Comparison of ENCODE assay signal across 9 cellular contexts in genomic region chr7:150322114-150322832, GRCh38. TPM values are rescaled to one million over a fixed set of nuclear protein-coding genes. Genes with fewer than 3 reads are reported as not detected.
DNase-seq lines count a peak whose midpoint lies in the region; ATAC-seq, FAIRE-seq and TF ChIP-seq lines count a peak whose summit lies in the region.
"Had no signal": no experiment of that assay in that cellular context is flagged by ENCODE, and none has a peak within 500 bp of the region (broad histone marks: within the 10 kb centered on the region; RNA-seq: fewer than 3 reads in every experiment).

No MANE protein-coding gene starts in this region.

- H3K9ac ChIP-seq in GM12878 (ENCODE audit: control insufficient read depth, insufficient read depth, low read length) = peak overlapping the region; percentile 99

- no peak for TF ChIP-seq RAD21 in GM12878 (IDR thresholded peaks at IDR 0.05; ENCODE audit: insufficient read depth, low read depth, low read length)

- no peak for TF ChIP-seq CTCF in cardiac muscle cell (IDR thresholded peaks at IDR 0.05; ENCODE audit: low read depth, low read length)
- TF ChIP-seq CTCF in RWPE2 (IDR thresholded peaks at IDR 0.05; ENCODE audit: poor library complexity, severe bottlenecking) = no peak
- TF ChIP-seq CTCF in GM12878 (IDR thresholded peaks at IDR 0.05 in 2 of 3, conservative IDR thresholded peaks at IDR 0.05 in 1 of 3; ENCODE audit: control insufficient read depth in 2 of 3, extremely low read depth in 1 of 3, insufficient read depth in 1 of 3, low read depth in 3 of 3, low read length in 3 of 3) = no peak
- TF ChIP-seq CTCF in type B pancreatic cell (conservative IDR thresholded peaks at IDR 0.05) = no peak
- TF ChIP-seq CTCF in GM13977 (IDR thresholded peaks at IDR 0.05; ENCODE audit: extremely low read depth, insufficient read depth, missing control alignments) = no peak

- H3K27ac Mint-ChIP-seq in naive B cell (peak overlapping the region; percentile 80 to 96 (median 91)), type B pancreatic cell (peak overlapping the region; percentile 91)

- no peak for TF ChIP-seq EP300 in GM12878 (IDR thresholded peaks at IDR 0.05; ENCODE audit: borderline replicate concordance in 1 of 2, control insufficient read depth in 1 of 2, low read depth in 2 of 2, low read length in 2 of 2)

- peak overlapping the region; percentile 91 to 97 (median 94) for H3K4me3 Mint-ChIP-seq in naive B cell
- H3K4me3 Mint-ChIP-seq in type B pancreatic cell = peak overlapping the region; percentile 89

- H3K4me3 ChIP-seq in cardiac muscle cell = peak overlapping the region; percentile 45
- peak overlapping the region; percentile 83 for H3K4me3 ChIP-seq in RWPE2 (ENCODE audit: severe bottlenecking)
- peak overlapping the region; percentile 78 for H3K4me3 ChIP-seq in GM12878

- SMC1A ChIA-PET in GM12878 (lab: Charles Lee; ENCODE audit: uncharacterized antibody, unreplicated experiment) = interaction anchor here (1.3 to 3.4 kb wide), 4 partner anchors 9 to 111 kb away, joined by 3 to 9 read pairs (median 6); no protein-coding TSS in a partner anchor

- H3K4me1 ChIP-seq in cardiac muscle cell (ENCODE audit: low read depth) (no peaks in the 10 kb centered on the region), RWPE2 (ENCODE audit: insufficient read depth, poor library complexity, severe bottlenecking) (peaks cover 7% of the 10 kb centered on the region), GM12878 (ENCODE audit: control insufficient read depth, insufficient read depth, low read length) (peaks cover 13% of the 10 kb centered on the region; the same call in 1 of the 2 replicates)

- intact Hi-C loops in Right ventricle myocardium inferior (cut with DNase I) (loop anchor here (2.0 kb wide), 1 partner anchor 47 kb away; the partner anchor contains the start of gene REPIN1), GM12878 (cut with micrococcal nuclease; ENCODE audit: unreplicated experiment) (loop anchor here (2.0 to 5.0 kb wide), 2 partner anchors 35 to 47 kb away; partner anchors contain the start of gene REPIN1)

- H3K4me2 ChIP-seq in GM12878 (ENCODE audit: control insufficient read depth, insufficient read depth) = peak overlapping the region; percentile 100

- no peaks in the 10 kb centered on the region for H3K27me3 Mint-ChIP-seq in naive B cell
- no peaks in the 10 kb centered on the region for H3K27me3 Mint-ChIP-seq in type B pancreatic cell

- no peaks in the 10 kb centered on the region for H4K20me1 ChIP-seq in GM12878 (ENCODE audit: control insufficient read depth, insufficient read depth)

- CTCF ChIA-PET in GM12878 (lab: Yijun Ruan, JAX) = interaction anchor here (0.6 to 2.2 kb wide), 4 partner anchors 34 to 101 kb away, joined by 3 to 16 read pairs (median 6); a partner anchor contains a TSS

- no TSS peak for BruUV-seq in GM12878 (replicated peaks; lab: Mats Ljungman, UMichigan)

- H3K9me3 ChIP-seq in cardiac muscle cell (ENCODE audit: low read depth) (no peaks in the 10 kb centered on the region), RWPE2 (ENCODE audit: severe bottlenecking) (no peaks in the 10 kb centered on the region), GM12878 (replicated peaks; ENCODE audit: control insufficient read depth, insufficient read depth, low read length) (no peaks in the 10 kb centered on the region)

- H2AFZ ChIP-seq in GM12878 (ENCODE audit: control insufficient read depth, low read depth, low read length) = peak overlapping the region; percentile 92

- 8% methylated on average over 4 of the region's 4 CpGs for WGBS in GM12878 (ENCODE audit: insufficient coverage, insufficient replicate concordance, low lambda C conversion rate, missing lambda C conversion rate)

- DNase-seq in cardiac muscle cell (ENCODE audit: low read depth in 1 of 2, low spot score in 1 of 2) = no peak
- DNase-seq in Right ventricle myocardium inferior (ENCODE audit: missing footprints) = no peak
- no peak for DNase-seq in RWPE2 (ENCODE audit: low spot score)
- DNase-seq in GM12878 (ENCODE audit: low read depth, low spot score) = no peak
- no peak for DNase-seq in naive B cell
- DNase-seq in type B pancreatic cell (ENCODE audit: extremely low spot score, unreplicated experiment) = no peak
- DNase-seq in pons (ENCODE audit: low spot score) = no peak
- DNase-seq in GM13977 (ENCODE audit: low spot score) = no peak

- in situ Hi-C loops in GM12878 (cut with MboI) = no loop called here
- in situ Hi-C loops in GM13977 (cut with MboI; ENCODE audit: low pct_unique_long_range_greater_than_20kb, low sequenced_read_pairs, unreplicated experiment) = no loop called here

- H3K36me3 ChIP-seq in cardiac muscle cell (no peaks in the 10 kb centered on the region), RWPE2 (ENCODE audit: low read depth) (peaks cover 18% of the 10 kb centered on the region), GM12878 (ENCODE audit: control insufficient read depth in 2 of 2, insufficient read depth in 2 of 2, low read length in 1 of 2) (peaks cover 2 to 7% of the 10 kb centered on the region in 2 experiments; a peak in 3 of 4 replicates)

- FAIRE-seq in GM12878 (lab: Jason Lieb, UNC) = peak; percentile 84
- FAIRE-seq: G401.6 had no signal

- ATAC-seq in Right ventricle myocardium inferior = no peak
- no peak for ATAC-seq in RWPE2 (ENCODE audit: low read depth)
- ATAC-seq in GM12878 = peak; percentile 68
- no peak for ATAC-seq in naive B cell (ENCODE audit: low read depth in 2 of 2)

- H3K27me3 ChIP-seq in cardiac muscle cell (no peaks in the 10 kb centered on the region), RWPE2 (ENCODE audit: insufficient read depth, poor library complexity, severe bottlenecking) (no peaks in the 10 kb centered on the region), GM12878 (replicated peaks in 1 of 2; ENCODE audit: control insufficient read depth in 2 of 2, insufficient read depth in 2 of 2, low read length in 1 of 2) (no peaks in the 10 kb centered on the region)

- H3K9me3 Mint-ChIP-seq in naive B cell (no peaks in the 10 kb centered on the region), type B pancreatic cell (no peaks in the 10 kb centered on the region)

- RAD21 ChIA-PET in GM12878 (lab: Charles Lee; ENCODE audit: unreplicated experiment) = interaction anchor here (1.7 kb wide), 1 partner anchor 84 kb away, joined by 4 read pairs; a partner anchor contains a TSS

- H3K36me3 Mint-ChIP-seq in naive B cell (no peaks in the 10 kb centered on the region), type B pancreatic cell (peaks cover 12% of the 10 kb centered on the region)

- H3K27ac ChIP-seq in cardiac muscle cell (no peak overlapping the region), RWPE2 (ENCODE audit: poor library complexity, severe bottlenecking) (peak overlapping the region; percentile 58), GM12878 (ENCODE audit: control insufficient read depth, insufficient read depth) (peak overlapping the region; percentile 99)

- POLR2A ChIA-PET in GM12878 (lab: Charles Lee) = interaction anchor here (1.1 to 2.6 kb wide), 6 partner anchors 44 to 111 kb away, joined by 3 to 9 read pairs (median 8); no protein-coding TSS in a partner anchor

- TF ChIP-seq POLR2A in GM12878 (IDR thresholded peaks at IDR 0.05; ENCODE audit: low read depth, low read length) = no peak

- peaks cover 36% of the 10 kb centered on the region for H3K79me2 ChIP-seq in GM12878 (ENCODE audit: control insufficient read depth, insufficient read depth, low read length)

- H3K4me1 Mint-ChIP-seq in naive B cell = peaks cover 36 to 47% (median 46%) of the 10 kb centered on the region in 3 donors
- peaks cover 25% of the 10 kb centered on the region for H3K4me1 Mint-ChIP-seq in type B pancreatic cell (ENCODE audit: unreplicated experiment)

RNA-seq across cellular contexts. Expression of gene LRRC61, which starts 0.9 kb away (rescaled TPM):
- total RNA-seq in cardiac muscle cell (34.0 and 34.5 TPM in 2 replicates), Right ventricle myocardium inferior (4.7 TPM), GM12878 (2014; rRNA removed) (26.9 and 32.6 TPM in 2 replicates), GM12878 (2014; rRNA removed; fragmentation: Illumina TruSeq; extraction: Trizol) (6.9 and 9.2 TPM in 2 replicates), GM12878 (2021) (28.9 and 31.1 TPM in 2 replicates), type B pancreatic cell (ENCODE audit: low replicate concordance) (13.0 and 17.7 TPM in 2 replicates)
- polyA plus RNA-seq in cardiac muscle cell (30.0 and 31.4 TPM in 2 replicates), GM12878 (2011; rRNA removed) (9.6 and 16.3 TPM in 2 replicates), GM12878 (2014; fragmentation: Illumina TruSeq; extraction: Trizol) (3.6 and 5.9 TPM in 2 replicates), GM12878 (2014; fragmentation: Nextera tagmentation; extraction: Ambion mirVana) (1 to 10 TPM; 1.4 to 2.5 TPM), GM12878 (2014; rRNA removed) (27.3 and 32.4 TPM in 2 replicates), GM12878 (2016; fragmentation: Nextera tagmentation; extraction: Ambion mirVana) (10 to 100 TPM; 44.9 to 54.2 TPM), naive B cell (ENCODE audit: low read depth in 6 of 6) (10 to 100 TPM; 15.2 to 28.6 (median 25.4) TPM)
- 16.2 and 18.9 TPM in 2 replicates for total RNA-seq in GM12878 (2013; cell fraction: nucleolus; rRNA removed)
- polyA plus RNA-seq in GM12878 (2011; ENCODE audit: low read depth) = 6.5 TPM
- polyA plus RNA-seq in GM12878 (2011; cell fraction: cytosol; rRNA removed) = 34.0 and 39.8 TPM in 2 replicates
- polyA plus RNA-seq in GM12878 (2011; cell fraction: nucleus; rRNA removed) = 16.1 and 23.6 TPM in 2 replicates
- 14.1 and 17.4 TPM in 2 replicates for polyA plus RNA-seq in GM12878 (2012)
- 19.7 and 23.8 TPM in 2 replicates for polyA minus RNA-seq in GM12878 (2011; rRNA and poly(A)+ RNA removed)
- 18.7 and 22.9 TPM in 2 replicates for polyA minus RNA-seq in GM12878 (2011; cell fraction: cytosol; rRNA and poly(A)+ RNA removed)
- polyA minus RNA-seq in GM12878 (2011; cell fraction: nucleus; rRNA and poly(A)+ RNA removed) = 5.9 and 13.7 TPM in 2 replicates

RNA-seq across cellular contexts. Expression of gene ACTR3C, which starts 1.1 kb away (rescaled TPM):
- total RNA-seq in cardiac muscle cell (1.5 and 4.8 TPM in 2 replicates), Right ventricle myocardium inferior (5.7 TPM), GM12878 (2014; rRNA removed) (8.6 and 8.9 TPM in 2 replicates), GM12878 (2014; rRNA removed; fragmentation: Illumina TruSeq; extraction: Trizol) (6.1 and 6.3 TPM in 2 replicates), GM12878 (2021) (3.5 and 6.5 TPM in 2 replicates), type B pancreatic cell (ENCODE audit: low replicate concordance) (4.8 and 8.7 TPM in 2 replicates)
- polyA plus RNA-seq in cardiac muscle cell (2.2 and 2.4 TPM in 2 replicates), GM12878 (2011; rRNA removed) (7.4 and 8.6 TPM in 2 replicates), GM12878 (2014; fragmentation: Illumina TruSeq; extraction: Trizol) (3.3 and 3.4 TPM in 2 replicates), GM12878 (2014; fragmentation: Nextera tagmentation; extraction: Ambion mirVana) (1 to 10 TPM; 2.0 to 2.7 TPM), GM12878 (2014; rRNA removed) (5.3 and 5.6 TPM in 2 replicates), GM12878 (2016; fragmentation: Nextera tagmentation; extraction: Ambion mirVana) (10 to 100 TPM in 1 of 2 experiments, 1 to 10 TPM in 1; 6.6 to 10.2 TPM), naive B cell (ENCODE audit: low read depth in 6 of 6) (1 to 10 TPM in 5 of 6 donors, not detected in 1; 1.3 to 7.6 (median 6.2) TPM)
- total RNA-seq in GM12878 (2013; cell fraction: nucleolus; rRNA removed) = 55.8 and 61.6 TPM in 2 replicates
- polyA plus RNA-seq in GM12878 (2011; ENCODE audit: low read depth) = 2.2 TPM
- 3.3 and 4.1 TPM in 2 replicates for polyA plus RNA-seq in GM12878 (2011; cell fraction: cytosol; rRNA removed)
- 11.1 and 14.7 TPM in 2 replicates for polyA plus RNA-seq in GM12878 (2011; cell fraction: nucleus; rRNA removed)
- 1.7 and 2.2 TPM in 2 replicates for polyA plus RNA-seq in GM12878 (2012)
- 21.7 and 27.0 TPM in 2 replicates for polyA minus RNA-seq in GM12878 (2011; rRNA and poly(A)+ RNA removed)
- 8.3 and 8.6 TPM in 2 replicates for polyA minus RNA-seq in GM12878 (2011; cell fraction: cytosol; rRNA and poly(A)+ RNA removed)
- 69.0 and 127 TPM in 2 replicates for polyA minus RNA-seq in GM12878 (2011; cell fraction: nucleus; rRNA and poly(A)+ RNA removed)

RNA-seq across cellular contexts. Expression of gene RARRES2, which starts 19.2 kb away (rescaled TPM):
- 4.2 and 5.5 TPM in 2 replicates for total RNA-seq in cardiac muscle cell
- polyA plus RNA-seq in cardiac muscle cell = 5.7 and 8.3 TPM in 2 replicates
- total RNA-seq in Right ventricle myocardium inferior = 32.6 TPM
- not detected in 2 replicates for total RNA-seq in GM12878 (2013; cell fraction: nucleolus; rRNA removed)
- total RNA-seq in GM12878 (2014; rRNA removed) = 0.23 and 0.33 TPM in 2 replicates
- total RNA-seq in GM12878 (2014; rRNA removed; fragmentation: Illumina TruSeq; extraction: Trizol) = not detected in 2 replicates
- 0.96 and 2.2 TPM in 2 replicates for total RNA-seq in GM12878 (2021)
- polyA plus RNA-seq in GM12878 (2011; ENCODE audit: low read depth) = 1.8 TPM
- polyA plus RNA-seq in GM12878 (2011; rRNA removed) = not detected in 2 replicates
- polyA plus RNA-seq in GM12878 (2011; cell fraction: cytosol; rRNA removed) = not detected in 2 replicates
- polyA plus RNA-seq in GM12878 (2011; cell fraction: nucleus; rRNA removed) = not detected in 2 replicates
- polyA plus RNA-seq in GM12878 (2012) = 1.9 and 2.2 TPM in 2 replicates
- 0.29 TPM in 1 of 2 replicates, not detected in the other for polyA plus RNA-seq in GM12878 (2014; fragmentation: Illumina TruSeq; extraction: Trizol)
- polyA plus RNA-seq in GM12878 (2014; fragmentation: Nextera tagmentation; extraction: Ambion mirVana) = under 1 TPM in 1 of 2 experiments, not detected in 1; 0.13 TPM
- 0.18 and 0.41 TPM in 2 replicates for polyA plus RNA-seq in GM12878 (2014; rRNA removed)
- polyA plus RNA-seq in GM12878 (2016; fragmentation: Nextera tagmentation; extraction: Ambion mirVana) = under 1 TPM; 0.40 to 1.00 TPM
- polyA minus RNA-seq in GM12878 (2011; rRNA and poly(A)+ RNA removed) = not detected in 2 replicates
- not detected in 2 replicates for polyA minus RNA-seq in GM12878 (2011; cell fraction: cytosol; rRNA and poly(A)+ RNA removed)
- polyA minus RNA-seq in GM12878 (2011; cell fraction: nucleus; rRNA and poly(A)+ RNA removed) = not detected in 2 replicates
- polyA plus RNA-seq in naive B cell (ENCODE audit: low read depth in 6 of 6) = not detected
- total RNA-seq in type B pancreatic cell (ENCODE audit: low replicate concordance) = 16.3 and 109 TPM in 2 replicates

RNA-seq across cellular contexts. Expression of gene REPIN1, which starts 46.3 kb away (rescaled TPM):
- 222 and 270 TPM in 2 replicates for total RNA-seq in cardiac muscle cell
- 185 and 224 TPM in 2 replicates for polyA plus RNA-seq in cardiac muscle cell
- total RNA-seq in Right ventricle myocardium inferior = 111 TPM
- 152 and 192 TPM in 2 replicates for total RNA-seq in GM12878 (2013; cell fraction: nucleolus; rRNA removed)
- 111 and 122 TPM in 2 replicates for total RNA-seq in GM12878 (2014; rRNA removed)
- total RNA-seq in GM12878 (2014; rRNA removed; fragmentation: Illumina TruSeq; extraction: Trizol) = 32.1 and 38.7 TPM in 2 replicates
- total RNA-seq in GM12878 (2021) = 161 and 172 TPM in 2 replicates
- 43.7 TPM for polyA plus RNA-seq in GM12878 (2011; ENCODE audit: low read depth)
- 56.3 and 88.0 TPM in 2 replicates for polyA plus RNA-seq in GM12878 (2011; rRNA removed)
- polyA plus RNA-seq in GM12878 (2011; cell fraction: cytosol; rRNA removed) = 135 and 158 TPM in 2 replicates
- 309 and 343 TPM in 2 replicates for polyA plus RNA-seq in GM12878 (2011; cell fraction: nucleus; rRNA removed)
- polyA plus RNA-seq in GM12878 (2012) = 96.5 and 107 TPM in 2 replicates
- 22.3 and 47.3 TPM in 2 replicates for polyA plus RNA-seq in GM12878 (2014; fragmentation: Illumina TruSeq; extraction: Trizol)
- 10 to 100 TPM in 1 of 2 experiments, 1 to 10 TPM in 1; 5.1 to 12.6 TPM for polyA plus RNA-seq in GM12878 (2014; fragmentation: Nextera tagmentation; extraction: Ambion mirVana)
- 139 and 159 TPM in 2 replicates for polyA plus RNA-seq in GM12878 (2014; rRNA removed)
- polyA plus RNA-seq in GM12878 (2016; fragmentation: Nextera tagmentation; extraction: Ambion mirVana) = 10 to 100 TPM; 66.4 to 87.4 TPM
- polyA minus RNA-seq in GM12878 (2011; rRNA and poly(A)+ RNA removed) = 40.9 and 86.3 TPM in 2 replicates
- 35.8 and 41.2 TPM in 2 replicates for polyA minus RNA-seq in GM12878 (2011; cell fraction: cytosol; rRNA and poly(A)+ RNA removed)
- 59.8 and 89.9 TPM in 2 replicates for polyA minus RNA-seq in GM12878 (2011; cell fraction: nucleus; rRNA and poly(A)+ RNA removed)
- polyA plus RNA-seq in naive B cell (ENCODE audit: low read depth in 6 of 6) = 100 to 1,000 TPM in 1 of 6 donors, 10 to 100 TPM in 5; 46.3 to 115 (median 68.5) TPM
- 142 and 154 TPM in 2 replicates for total RNA-seq in type B pancreatic cell (ENCODE audit: low replicate concordance)

RNA-seq across cellular contexts. Expression of gene ZNF775, which starts 56.9 kb away (rescaled TPM):
- total RNA-seq in cardiac muscle cell = 31.7 and 34.3 TPM in 2 replicates
- 29.7 and 40.1 TPM in 2 replicates for polyA plus RNA-seq in cardiac muscle cell
- total RNA-seq in Right ventricle myocardium inferior = 3.3 TPM
- 7.9 and 10.6 TPM in 2 replicates for total RNA-seq in GM12878 (2013; cell fraction: nucleolus; rRNA removed)
- total RNA-seq in GM12878 (2014; rRNA removed) = 7.2 and 11.0 TPM in 2 replicates
- total RNA-seq in GM12878 (2014; rRNA removed; fragmentation: Illumina TruSeq; extraction: Trizol) = 2.3 and 2.8 TPM in 2 replicates
- 12.1 and 14.3 TPM in 2 replicates for total RNA-seq in GM12878 (2021)
- polyA plus RNA-seq in GM12878 (2011; ENCODE audit: low read depth) = 1.1 TPM
- polyA plus RNA-seq in GM12878 (2011; rRNA removed) = 1.8 and 3.6 TPM in 2 replicates
- 3.6 and 8.5 TPM in 2 replicates for polyA plus RNA-seq in GM12878 (2011; cell fraction: cytosol; rRNA removed)
- 9.0 and 11.2 TPM in 2 replicates for polyA plus RNA-seq in GM12878 (2011; cell fraction: nucleus; rRNA removed)
- polyA plus RNA-seq in GM12878 (2012) = 5.9 and 7.2 TPM in 2 replicates
- 0.32 and 0.71 TPM in 2 replicates for polyA plus RNA-seq in GM12878 (2014; fragmentation: Illumina TruSeq; extraction: Trizol)
- polyA plus RNA-seq in GM12878 (2014; fragmentation: Nextera tagmentation; extraction: Ambion mirVana) = under 1 TPM; 0.05 to 0.46 TPM
- 9.7 and 11.8 TPM in 2 replicates for polyA plus RNA-seq in GM12878 (2014; rRNA removed)
- polyA plus RNA-seq in GM12878 (2016; fragmentation: Nextera tagmentation; extraction: Ambion mirVana) = 1 to 10 TPM in 1 of 2 experiments, under 1 TPM in 1; 0.62 to 1.4 TPM
- polyA minus RNA-seq in GM12878 (2011; rRNA and poly(A)+ RNA removed) = 1.1 and 3.0 TPM in 2 replicates
- 3.5 and 5.1 TPM in 2 replicates for polyA minus RNA-seq in GM12878 (2011; cell fraction: cytosol; rRNA and poly(A)+ RNA removed)
- polyA minus RNA-seq in GM12878 (2011; cell fraction: nucleus; rRNA and poly(A)+ RNA removed) = 2.3 and 4.7 TPM in 2 replicates
- polyA plus RNA-seq in naive B cell (ENCODE audit: low read depth in 6 of 6) = 1 to 10 TPM; 1.4 to 8.9 (median 4.5) TPM
- total RNA-seq in type B pancreatic cell (ENCODE audit: low replicate concordance) = 6.9 and 12.3 TPM in 2 replicates
